In genomic region chr10:58781873-58782488, GRCh38 we compare ENCODE assay signal across 2 cellular contexts.
TF ChIP-seq lines count a peak whose summit lies in the region.

No MANE protein-coding gene starts in this region.

TF ChIP-seq in IMR-90, 13 proteins besides CTCF, POLR2A, EP300 and RAD21 (continued from another document):
- TF ChIP-seq USF2 (IDR thresholded peaks at IDR 0.05; ENCODE audit: low read depth, low read length) (no peak), FOS (IDR thresholded peaks at IDR 0.05; ENCODE audit: low read depth, low read length) (no peak)

TF ChIP-seq in SK-N-SH treated with all-trans-retinoic acid at 6 μM for 48 hours, 23 proteins besides CTCF, POLR2A, EP300 and RAD21 (continued from another document):
- TF ChIP-seq PATZ1 (CRISPR knock-in tag; IDR thresholded peaks at IDR 0.05; ENCODE audit: borderline replicate concordance) (no peak), ESRRG (CRISPR knock-in tag; IDR thresholded peaks at IDR 0.05) (no peak), ZNF565 (CRISPR knock-in tag; conservative IDR thresholded peaks at IDR 0.05; ENCODE audit: low read depth) (no peak), ARNTL (CRISPR knock-in tag; IDR thresholded peaks at IDR 0.05; ENCODE audit: borderline replicate concordance, low read depth) (no peak), BACH2 (CRISPR knock-in tag; IDR thresholded peaks at IDR 0.05; ENCODE audit: borderline replicate concordance) (no peak), ZFP30 (CRISPR knock-in tag; IDR thresholded peaks at IDR 0.05) (no peak), OSR1 (CRISPR knock-in tag; IDR thresholded peaks at IDR 0.05) (no peak), SNAI2 (CRISPR knock-in tag; IDR thresholded peaks at IDR 0.05) (no peak), ZC3H10 (CRISPR knock-in tag; IDR thresholded peaks at IDR 0.05) (no peak), ZFP3 (CRISPR knock-in tag; IDR thresholded peaks at IDR 0.05) (no peak), ISL1 (CRISPR knock-in tag; IDR thresholded peaks at IDR 0.05) (no peak)
TF ChIP-seq in SK-N-SH treated with all-trans-retinoic acid at 6 μM for 48 hours: peak in this region for 0.
